9 cellular contexts compared by ENCODE assay signal in genomic region chr22:31284756-31285155, GRCh38. TPM values are rescaled to one million over a fixed set of nuclear protein-coding genes. Genes with fewer than 3 reads are reported as not detected.
DNase-seq lines count a peak whose midpoint lies in the region; ATAC-seq, FAIRE-seq and TF ChIP-seq lines count a peak whose summit lies in the region.
"Had no signal": no experiment of that assay in that cellular context is flagged by ENCODE, and none has a peak within 500 bp of the region (broad histone marks: within the 10 kb centered on the region; RNA-seq: fewer than 3 reads in every experiment).

No MANE protein-coding gene starts in this region.

- H3K79me2 ChIP-seq in HepG2 (ENCODE audit: insufficient read depth, low read length): no peaks in the 10 kb centered on the region

- POLR2A ChIA-PET in HepG2 (lab: Yijun Ruan, JAX): interaction anchor here (0.8 to 1.0 kb wide), 2 partner anchors 60 to 62 kb away, joined by 3 to 4 read pairs; no protein-coding TSS in a partner anchor

- 22% methylated on average over 3 of the region's 3 CpGs for WGBS in HepG2 (ENCODE audit: low lambda C conversion rate)

- H3K4me3 ChIP-seq in HepG2 (replicated peaks in 1 of 3; ENCODE audit: insufficient read depth in 1 of 3, low read depth in 2 of 3, low read length in 3 of 3): no peak overlapping the region

- in situ Hi-C loops in HepG2 (cut with HindIII; ENCODE audit: extremely low pct_ligation_motif_present, low pct_unique_long_range_greater_than_20kb): no loop called here

- no peak overlapping the region for H2AFZ ChIP-seq in HepG2 (ENCODE audit: low read length)

- ATAC-seq in activated naive CD4-positive, alpha-beta T cell treated with anti-CD3 and anti-CD28 coated beads, Interleukin-2, amount 50 U/mL, for 72 hours: no peak
- ATAC-seq in HepG2 (peak; percentile 60), HG03565 (IDR thresholded peaks at IDR 0.05; ENCODE audit: unreplicated experiment) (no peak)

- H3K27me3 Mint-ChIP-seq in T-helper 2 cell treated with Interferon-gamma antibody and Interleukin-4, amounts not matched to agents 5 μg/mL and 100 μg/mL, for 36 hours (ENCODE audit: low read depth): no peaks in the 10 kb centered on the region

- DNase-seq in T-helper 2 cell treated with Interferon-gamma antibody and Interleukin-4, amounts not matched to agents 5 μg/mL and 100 μg/mL, for 36 hours (ENCODE audit: low spot score): no peak
- DNase-seq in T-helper 2 cell (no peak), HepG2 (ENCODE audit: low spot score) (no peak), substantia nigra (lab: John Stamatoyannopoulos, UW) (no peak), NCI-H1048 (lab: John Stamatoyannopoulos, UW) (no peak), D721Med (ENCODE audit: insufficient read length, low spot score) (no peak)
- DNase-seq in activated naive CD4-positive, alpha-beta T cell treated with anti-CD3 and anti-CD28 coated beads, Interleukin-2, amount 50 U/mL, for 72 hours (ENCODE audit: low spot score in 2 of 2): no peak
- DNase-seq: RPMI8226 had no signal

- no peak for TF ChIP-seq CTCF in HepG2 (CRISPR knock-in tag; IDR thresholded peaks at IDR 0.05)
- no peak for TF ChIP-seq CTCF in D721Med (IDR thresholded peaks at IDR 0.05; ENCODE audit: insufficient read depth, missing control alignments)

- no peaks in the 10 kb centered on the region for H4K20me1 ChIP-seq in HepG2 (ENCODE audit: insufficient read depth, low read length)

- peaks cover 72% of the 10 kb centered on the region for H3K36me3 Mint-ChIP-seq in T-helper 2 cell treated with Interferon-gamma antibody and Interleukin-4, amounts not matched to agents 5 μg/mL and 100 μg/mL, for 36 hours (ENCODE audit: low read depth)
- peaks cover 4 to 39% of the 10 kb centered on the region in 2 donors for H3K36me3 Mint-ChIP-seq in activated naive CD4-positive, alpha-beta T cell treated with anti-CD3 and anti-CD28 coated beads, Interleukin-2, amount 50 U/mL, for 72 hours

- H3K9ac ChIP-seq in HepG2 (ENCODE audit: insufficient read depth, low read depth, low read length): no peak overlapping the region

- peak overlapping the region; percentile 94 for H3K4me3 Mint-ChIP-seq in T-helper 2 cell treated with Interferon-gamma antibody and Interleukin-4, amounts not matched to agents 5 μg/mL and 100 μg/mL, for 36 hours

- TF ChIP-seq RAD21 in HepG2 (CRISPR knock-in tag; IDR thresholded peaks at IDR 0.05): no peak

- H3K36me3 ChIP-seq in HepG2 (replicated peaks in 1 of 2; ENCODE audit: control insufficient read depth in 1 of 2, insufficient read depth in 2 of 2, low read length in 2 of 2): peaks cover 0 to 1% of the 10 kb centered on the region in 2 experiments; a peak in 1 of 5 replicates

- no TSS peak for BruUV-seq in HepG2 (replicated peaks; lab: Mats Ljungman, UMichigan)

- no peaks in the 10 kb centered on the region for H3K9me3 Mint-ChIP-seq in T-helper 2 cell treated with Interferon-gamma antibody and Interleukin-4, amounts not matched to agents 5 μg/mL and 100 μg/mL, for 36 hours
- no peaks in the 10 kb centered on the region for H3K9me3 Mint-ChIP-seq in activated naive CD4-positive, alpha-beta T cell treated with anti-CD3 and anti-CD28 coated beads, Interleukin-2, amount 50 U/mL, for 72 hours

- no peak overlapping the region for H3K4me2 ChIP-seq in HepG2 (ENCODE audit: low read depth, low read length)

- intact Hi-C loops in HepG2 (cut with micrococcal nuclease; ENCODE audit: unreplicated experiment): no loop called here

- CTCF ChIA-PET in HepG2 (lab: Yijun Ruan, JAX; ENCODE audit: low intra/inter-chr PET ratio, low total read pairs): no interaction called here

- H3K4me1 Mint-ChIP-seq in T-helper 2 cell treated with Interferon-gamma antibody and Interleukin-4, amounts not matched to agents 5 μg/mL and 100 μg/mL, for 36 hours (ENCODE audit: low read depth): peaks cover 64% of the 10 kb centered on the region

- peaks cover 36% of the 10 kb centered on the region for H3K4me1 ChIP-seq in HepG2 (ENCODE audit: insufficient read depth, low read length)

- H3K27me3 ChIP-seq in HepG2 (ENCODE audit: control insufficient read depth in 1 of 2, insufficient read depth in 2 of 2, low read length in 2 of 2): no peaks in the 10 kb centered on the region

- FAIRE-seq in HepG2 (lab: Jason Lieb, UNC) (peak; percentile 8), D721Med (lab: Jason Lieb, UNC) (no peak)

- H3K9me3 ChIP-seq in HepG2 (ENCODE audit: low read length): no peaks in the 10 kb centered on the region

- TF ChIP-seq EP300 in HepG2 (IDR thresholded peaks at IDR 0.05; ENCODE audit: low read depth in 2 of 2, low read length in 2 of 2) (no peak), HepG2 (CRISPR knock-in tag; IDR thresholded peaks at IDR 0.05; ENCODE audit: borderline replicate concordance) (no peak)

- no peak for TF ChIP-seq POLR2A in HepG2 (IDR thresholded peaks at IDR 0.05; ENCODE audit: insufficient read depth in 1 of 2, low read depth in 2 of 2, low read length in 2 of 2)

- H3K27ac ChIP-seq in HepG2 (ENCODE audit: extremely low read length, insufficient read depth, low read length) (no peak overlapping the region), substantia nigra (ENCODE audit: low read depth, low read length, poor library complexity, severe bottlenecking) (peak overlapping the region; percentile 67)

- peak overlapping the region; percentile 87 for H3K27ac Mint-ChIP-seq in T-helper 2 cell treated with Interferon-gamma antibody and Interleukin-4, amounts not matched to agents 5 μg/mL and 100 μg/mL, for 36 hours
- peak overlapping the region; percentile 70 to 93 for H3K27ac Mint-ChIP-seq in activated naive CD4-positive, alpha-beta T cell treated with anti-CD3 and anti-CD28 coated beads, Interleukin-2, amount 50 U/mL, for 72 hours

TF ChIP-seq in HepG2, 621 proteins besides CTCF, POLR2A, EP300 and RAD21 (continues in another document):
- TF ChIP-seq HHEX (CRISPR knock-in tag; IDR thresholded peaks at IDR 0.05): no peak
- TF ChIP-seq, protein P1, sequence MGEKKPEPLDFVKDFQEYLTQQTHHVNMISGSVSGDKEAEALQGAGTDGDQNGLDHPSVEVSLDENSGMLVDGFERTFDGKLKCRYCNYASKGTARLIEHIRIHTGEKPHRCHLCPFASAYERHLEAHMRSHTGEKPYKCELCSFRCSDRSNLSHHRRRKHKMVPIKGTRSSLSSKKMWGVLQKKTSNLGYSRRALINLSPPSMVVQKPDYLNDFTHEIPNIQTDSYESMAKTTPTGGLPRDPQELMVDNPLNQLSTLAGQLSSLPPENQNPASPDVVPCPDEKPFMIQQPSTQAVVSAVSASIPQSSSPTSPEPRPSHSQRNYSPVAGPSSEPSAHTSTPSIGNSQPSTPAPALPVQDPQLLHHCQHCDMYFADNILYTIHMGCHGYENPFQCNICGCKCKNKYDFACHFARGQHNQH (CRISPR knock-in tag; IDR thresholded peaks at IDR 0.05): 0 out of 2 replicates have a peak, but pooled peaks have one; percentile 36

RNA-seq across cellular contexts. Expression of gene PIK3IP1, which starts 7.5 kb away (rescaled TPM):
- 10 to 100 TPM; 20.0 to 20.8 TPM for total RNA-seq in activated naive CD4-positive, alpha-beta T cell treated with anti-CD3 and anti-CD28 coated beads, Interleukin-2, amount 50 U/mL, for 72 hours
- 0.44 and 1.3 TPM in 2 replicates for total RNA-seq in HepG2 (2016; rRNA removed; fragmentation: Illumina TruSeq; extraction: Trizol)
- total RNA-seq in HepG2 (2016; cell fraction: cytosol; rRNA removed; fragmentation: Illumina TruSeq; extraction: Trizol; ENCODE audit: low read depth): 0.26 and 0.30 TPM in 2 replicates
- total RNA-seq in HepG2 (2016; cell fraction: insoluble cytoplasmic fraction; rRNA removed; fragmentation: Illumina TruSeq; extraction: Trizol): 0.49 and 1.3 TPM in 2 replicates
- total RNA-seq in HepG2 (2016; cell fraction: membrane; rRNA removed; fragmentation: Illumina TruSeq; extraction: Trizol): 0.34 and 0.41 TPM in 2 replicates
- total RNA-seq in HepG2 (2016; cell fraction: nucleus; rRNA removed; fragmentation: Illumina TruSeq; extraction: Trizol): 1.5 and 2.0 TPM in 2 replicates
- polyA plus RNA-seq in HepG2 (2011; rRNA removed): 2.5 and 5.3 TPM in 2 replicates
- 2.4 and 5.0 TPM in 2 replicates for polyA plus RNA-seq in HepG2 (2011; cell fraction: cytosol; rRNA removed)
- 2.3 and 4.8 TPM in 2 replicates for polyA plus RNA-seq in HepG2 (2011; cell fraction: nucleus; rRNA removed)
- 4.8 and 7.6 TPM in 2 replicates for polyA plus RNA-seq in HepG2 (2012)
- 0.06 and 0.11 TPM in 2 replicates for polyA plus RNA-seq in HepG2 (2016; cell fraction: cytosol; fragmentation: Illumina TruSeq; extraction: Trizol; ENCODE audit: low read depth)
- polyA plus RNA-seq in HepG2 (2016; cell fraction: insoluble cytoplasmic fraction; fragmentation: Illumina TruSeq; extraction: Trizol; ENCODE audit: low read depth): 0.21 and 0.38 TPM in 2 replicates
- polyA plus RNA-seq in HepG2 (2016; cell fraction: membrane; fragmentation: Illumina TruSeq; extraction: Trizol; ENCODE audit: low read depth): 0.10 and 0.14 TPM in 2 replicates
- polyA plus RNA-seq in HepG2 (2016; cell fraction: nucleus; fragmentation: Illumina TruSeq; extraction: Trizol; ENCODE audit: insufficient read depth, low read depth): 1.7 and 2.4 TPM in 2 replicates
- 2.1 and 3.8 TPM in 2 replicates for polyA minus RNA-seq in HepG2 (2011; rRNA and poly(A)+ RNA removed; ENCODE audit: low replicate concordance)
- polyA minus RNA-seq in HepG2 (2011; cell fraction: cytosol; rRNA and poly(A)+ RNA removed): 2.0 and 4.0 TPM in 2 replicates
- 2.1 and 4.0 TPM in 2 replicates for polyA minus RNA-seq in HepG2 (2011; cell fraction: nucleus; rRNA and poly(A)+ RNA removed)
